ENCODE assay signal across 9 cellular contexts in the genomic region with DNA sequence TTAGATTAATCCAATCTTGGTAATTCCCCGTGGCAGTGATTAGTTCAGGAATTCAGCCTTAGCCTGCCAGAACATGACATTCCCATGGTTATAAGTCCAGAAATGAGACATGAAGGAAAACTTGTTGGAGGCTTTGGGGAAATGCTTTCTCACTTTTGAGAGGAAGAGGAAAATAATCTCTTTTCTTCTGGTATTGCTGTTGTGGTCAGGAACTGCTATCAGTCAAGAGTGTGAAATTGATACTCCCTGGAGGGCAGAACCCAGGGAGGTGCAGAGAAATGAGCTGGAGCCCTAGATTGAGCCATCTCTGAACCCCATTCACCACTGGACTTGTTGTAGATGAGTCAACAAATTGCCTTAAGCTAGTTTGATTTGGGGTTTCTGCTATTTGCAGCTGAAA. TPM values are rescaled to one million over a fixed set of nuclear protein-coding genes. Genes with fewer than 3 reads are reported as not detected.
A peak's percentile ranks its signal among the peaks of the same experiment; 100 is the strongest.
DNase-seq lines count a peak whose midpoint lies in the region; ATAC-seq, FAIRE-seq and TF ChIP-seq lines count a peak whose summit lies in the region.
"Had no signal": no experiment of that assay in that cellular context is flagged by ENCODE, and none has a peak within 500 bp of the region (broad histone marks: within the 10 kb centered on the region; RNA-seq: fewer than 3 reads in every experiment).

No MANE protein-coding gene starts in this region.

- no peaks in the 10 kb centered on the region for H3K27me3 Mint-ChIP-seq in activated CD8-positive, alpha-beta memory T cell treated with anti-CD3 and anti-CD28 coated beads, Interleukin-2, amount 10 ng/mL, durations not matched to agents 7 days and 5 days
- H3K27me3 Mint-ChIP-seq in mesothelial cell of epicardium (ENCODE audit: low read depth), result no peaks in the 10 kb centered on the region

- H3K9ac ChIP-seq in skeletal muscle satellite cell (ENCODE audit: low read depth, low read length), result peak overlapping the region; percentile 31

- H3K4me3 ChIP-seq in skeletal muscle satellite cell (ENCODE audit: low read length), result no peak overlapping the region

- peaks cover 39% of the 10 kb centered on the region for H3K36me3 Mint-ChIP-seq in activated CD8-positive, alpha-beta memory T cell treated with anti-CD3 and anti-CD28 coated beads, Interleukin-2, amount 10 ng/mL, durations not matched to agents 7 days and 5 days
- peaks cover 13% of the 10 kb centered on the region for H3K36me3 Mint-ChIP-seq in mesothelial cell of epicardium

- H3K27me3 ChIP-seq in skeletal muscle satellite cell (ENCODE audit: control insufficient read depth, insufficient read depth, low read length), result no peaks in the 10 kb centered on the region

- no peak for TF ChIP-seq CTCF in mesothelial cell of epicardium (IDR thresholded peaks at IDR 0.05; ENCODE audit: unreplicated experiment)

- no peaks in the 10 kb centered on the region for H3K36me3 ChIP-seq in skeletal muscle satellite cell (ENCODE audit: insufficient read depth, low read length)

- H3K4me3 Mint-ChIP-seq in activated CD8-positive, alpha-beta memory T cell treated with anti-CD3 and anti-CD28 coated beads, Interleukin-2, amount 10 ng/mL, durations not matched to agents 7 days and 5 days, result no peak overlapping the region
- H3K4me3 Mint-ChIP-seq in mesothelial cell of epicardium, result no peak overlapping the region

- peak; percentile 92 for ATAC-seq in activated CD8-positive, alpha-beta memory T cell treated with anti-CD3 and anti-CD28 coated beads, Interleukin-2, amount 10 ng/mL, durations not matched to agents 7 days and 5 days

- H3K4me1 Mint-ChIP-seq in activated CD8-positive, alpha-beta memory T cell treated with anti-CD3 and anti-CD28 coated beads, Interleukin-2, amount 10 ng/mL, durations not matched to agents 7 days and 5 days, result peaks cover 54% of the 10 kb centered on the region
- H3K4me1 Mint-ChIP-seq in mesothelial cell of epicardium, result peaks cover 11% of the 10 kb centered on the region

- no peak overlapping the region for H3K27ac Mint-ChIP-seq in activated CD8-positive, alpha-beta memory T cell treated with anti-CD3 and anti-CD28 coated beads, Interleukin-2, amount 10 ng/mL, durations not matched to agents 7 days and 5 days
- no peak overlapping the region for H3K27ac Mint-ChIP-seq in mesothelial cell of epicardium

- H3K9me3 Mint-ChIP-seq in activated CD8-positive, alpha-beta memory T cell treated with anti-CD3 and anti-CD28 coated beads, Interleukin-2, amount 10 ng/mL, durations not matched to agents 7 days and 5 days (ENCODE audit: low read depth), result peaks cover 2% of the 10 kb centered on the region
- peaks cover 22% of the 10 kb centered on the region for H3K9me3 Mint-ChIP-seq in mesothelial cell of epicardium

- H3K4me1 ChIP-seq in skeletal muscle satellite cell (ENCODE audit: control insufficient read depth, insufficient read depth, low read length), result peaks cover 47% of the 10 kb centered on the region

- intact Hi-C loops in posterior cingulate gyrus (cut with DNase I), result no loop called here

- no peaks in the 10 kb centered on the region for H3K9me3 ChIP-seq in skeletal muscle satellite cell (replicated peaks; ENCODE audit: low read length)

- peak; percentile 26 for FAIRE-seq in HTR-8/SVneo (lab: Jason Lieb, UNC)

- peak; percentile 74 for DNase-seq in activated CD8-positive, alpha-beta memory T cell treated with anti-CD3 and anti-CD28 coated beads, Interleukin-2, amount 10 ng/mL, durations not matched to agents 7 days and 5 days
- no peak for DNase-seq in activated CD8-positive, alpha-beta memory T cell treated with anti-CD3 and anti-CD28 coated beads, Interleukin-2, amount 50 U/mL, for 4 hours
- peak; percentile 57 for DNase-seq in HTR-8/SVneo (ENCODE audit: insufficient read length, low spot score)
- DNase-seq in astrocyte of the hippocampus (ENCODE audit: low read depth, low spot score), result peak; percentile 45
- DNase-seq in mesothelial cell of epicardium (ENCODE audit: low spot score in 2 of 2, unreplicated experiment in 2 of 2), result no peak
- DNase-seq in posterior cingulate gyrus, result no peak
- DNase-seq in NCI-H1092 (lab: John Stamatoyannopoulos, UW), result no peak
- DNase-seq: activated CD4-positive, CD25-positive, alpha-beta regulatory T cell treated with anti-CD3 and anti-CD28 coated beads, Interleukin-2, amount 50 U/mL, for 72 hours had no signal

- CTCF ChIA-PET in activated CD8-positive, alpha-beta memory T cell treated with anti-CD3 and anti-CD28 coated beads, Interleukin-2, amount 10 ng/mL, durations not matched to agents 7 days and 5 days (lab: Charles Lee), result interaction anchor here (0.9 to 1.5 kb wide), 2 partner anchors 45 to 47 kb away, joined by 3 to 6 read pairs; no protein-coding TSS in a partner anchor

- H3K4me2 ChIP-seq in skeletal muscle satellite cell (ENCODE audit: low read length), result peak overlapping the region; percentile 15

RNA-seq across cellular contexts. Expression of gene APH1B, which starts 38.6 kb away (rescaled TPM):
- total RNA-seq in activated CD8-positive, alpha-beta memory T cell treated with anti-CD3 and anti-CD28 coated beads, Interleukin-2, amount 10 ng/mL, durations not matched to agents 7 days and 5 days, result 10 to 100 TPM; 12.3 to 13.0 TPM
- 9.4 and 16.0 TPM in 2 replicates for total RNA-seq in skeletal muscle satellite cell (2012; rRNA removed)
- 19.7 to 22.0 TPM (median 21.9 TPM) in 3 replicates for total RNA-seq in mesothelial cell of epicardium

RNA-seq across cellular contexts. Expression of gene RAB8B, which starts 49.4 kb away (rescaled TPM):
- total RNA-seq in activated CD8-positive, alpha-beta memory T cell treated with anti-CD3 and anti-CD28 coated beads, Interleukin-2, amount 10 ng/mL, durations not matched to agents 7 days and 5 days, result 100 to 1,000 TPM in 1 of 2 experiments, 10 to 100 TPM in 1; 94.8 to 128 TPM
- 31.5 and 46.1 TPM in 2 replicates for total RNA-seq in skeletal muscle satellite cell (2012; rRNA removed)
- 20.2 to 27.1 TPM (median 22.7 TPM) in 3 replicates for total RNA-seq in mesothelial cell of epicardium

Comparison
In these comparisons a context has a peak if more than half of its experiments do, and no peak if none do; other contexts are left out.
1. DNase-seq: peak in activated CD8-positive, alpha-beta memory T cell treated with anti-CD3 and anti-CD28 coated beads, Interleukin-2, amount 10 ng/mL, durations not matched to agents 7 days and 5 days (single experiment), HTR-8/SVneo (single experiment) and astrocyte of the hippocampus (single experiment); none in activated CD8-positive, alpha-beta memory T cell treated with anti-CD3 and anti-CD28 coated beads, Interleukin-2, amount 50 U/mL, for 4 hours (single experiment), mesothelial cell of epicardium (0 of 2), posterior cingulate gyrus (0 of 10) and NCI-H1092 (single experiment).